Comparison of ENCODE assay signal across 6 cellular contexts in genomic region chr12:28866296-28866695, GRCh38.
"Had no signal": no experiment of that assay in that cellular context is flagged by ENCODE, and none has a peak within 500 bp of the region (broad histone marks: within the 10 kb centered on the region; RNA-seq: fewer than 3 reads in every experiment).

No MANE protein-coding gene starts in this region.

- FAIRE-seq: H1, H54, HTR-8/SVneo, K562 had no signal

- H3K27ac Mint-ChIP-seq: H9 had no signal

- H3K4me3 ChIP-seq: K562 had no signal

- DNase-seq: H9, HCEC 1CT had no signal

- H3K9me3 Mint-ChIP-seq: H9 had no signal

- ATAC-seq: K562 had no signal

- H3K4me3 Mint-ChIP-seq: H9 had no signal
